Comparison of ENCODE assay signal across 8 cellular contexts in genomic region chr2:100262555-100263320, GRCh38. TPM values are rescaled to one million over a fixed set of nuclear protein-coding genes. Genes with fewer than 3 reads are reported as not detected.
A peak's percentile ranks its signal among the peaks of the same experiment; 100 is the strongest.
DNase-seq lines count a peak whose midpoint lies in the region; ATAC-seq, FAIRE-seq and TF ChIP-seq lines count a peak whose summit lies in the region.

No MANE protein-coding gene starts in this region.

- no peak overlapping the region for H3K27ac ChIP-seq in astrocyte (ENCODE audit: low read depth, low read length)
- no peak overlapping the region for H3K27ac ChIP-seq in gastrocnemius medialis

- peak; percentile 35 to 83 for ATAC-seq in gastrocnemius medialis
- no peak for ATAC-seq in GM21423 (IDR thresholded peaks at IDR 0.05; ENCODE audit: unreplicated experiment)

- H3K9ac ChIP-seq in astrocyte (ENCODE audit: low read length) = no peak overlapping the region

- no peaks in the 10 kb centered on the region for H4K20me1 ChIP-seq in astrocyte (ENCODE audit: insufficient read depth, low read length)

- peaks cover 3% of the 10 kb centered on the region for H3K4me1 Mint-ChIP-seq in astrocyte (ENCODE audit: low read depth, unreplicated experiment)

- H3K4me3 ChIP-seq in astrocyte (ENCODE audit: insufficient read depth, low read depth, low read length) (no peak overlapping the region), gastrocnemius medialis (no peak overlapping the region)

- no peak for FAIRE-seq in astrocyte (lab: Jason Lieb, UNC)

- H3K9me3 Mint-ChIP-seq in astrocyte (ENCODE audit: unreplicated experiment) = peaks cover under 1% of the 10 kb centered on the region

- intact Hi-C loops in gastrocnemius medialis (cut with DNase I; ENCODE audit: low total_unique reads) = loop anchor here (1.0 kb wide), 1 partner anchor 119 kb away; no protein-coding TSS in a partner anchor

- H3K36me3 Mint-ChIP-seq in astrocyte (ENCODE audit: low read depth, unreplicated experiment) = no peaks in the 10 kb centered on the region

- no peaks in the 10 kb centered on the region for H3K79me2 ChIP-seq in astrocyte (ENCODE audit: insufficient read depth, low read length)

- TF ChIP-seq POLR2A in gastrocnemius medialis (IDR thresholded peaks at IDR 0.05) = no peak

- peak overlapping the region; percentile 66 for H2AFZ ChIP-seq in astrocyte (ENCODE audit: low read depth, low read length)

- H3K9me3 ChIP-seq in astrocyte (ENCODE audit: insufficient read depth, low read depth, low read length) (no peaks in the 10 kb centered on the region), gastrocnemius medialis (no peaks in the 10 kb centered on the region)

- peaks cover 6% of the 10 kb centered on the region for H3K27me3 Mint-ChIP-seq in astrocyte (ENCODE audit: low read depth, unreplicated experiment)

- no peak overlapping the region for H3K27ac Mint-ChIP-seq in astrocyte (ENCODE audit: unreplicated experiment)

- DNase-seq in NCI-H510A treated with DMSO at 0.1 percent for 48 hours (lab: John Stamatoyannopoulos, UW) (peak; percentile 55), NCI-H510A (lab: John Stamatoyannopoulos, UW) (no peak), LHCN-M2 (ENCODE audit: low read depth) (peak; percentile 26), T-helper 2 cell (peak in 4 of 5 experiments; percentile 34 to 45 (median 40)), astrocyte (ENCODE audit: low read depth) (peak; percentile 34), hepatic stellate cell (ENCODE audit: low spot score) (peak; percentile 80), gastrocnemius medialis (peak; percentile 20 to 58)

- H3K27me3 ChIP-seq in astrocyte (ENCODE audit: insufficient read depth, low read length) (no peaks in the 10 kb centered on the region), gastrocnemius medialis (no peaks in the 10 kb centered on the region)

- peak overlapping the region; percentile 53 for H3K4me2 ChIP-seq in astrocyte (ENCODE audit: low read length)

- H3K4me1 ChIP-seq in astrocyte (ENCODE audit: insufficient read depth, low read length) (peaks cover 6% of the 10 kb centered on the region), gastrocnemius medialis (no peaks in the 10 kb centered on the region)

- H3K36me3 ChIP-seq in astrocyte (ENCODE audit: insufficient read depth, low read length) = no peaks in the 10 kb centered on the region
- H3K36me3 ChIP-seq in gastrocnemius medialis = no peaks in the 10 kb centered on the region

- TF ChIP-seq CTCF in astrocyte (IDR thresholded peaks at IDR 0.05; ENCODE audit: insufficient read depth, low read depth, low read length) (peak; percentile 98), gastrocnemius medialis (IDR thresholded peaks at IDR 0.05 in 4 of 5, conservative IDR thresholded peaks at IDR 0.05 in 1 of 5) (peak; percentile 86 to 97 (median 88))

- in situ Hi-C loops in gastrocnemius medialis (cut with MboI; ENCODE audit: low sequenced_read_pairs in 4 of 4) = loop anchor here in 2 of 4 donors (5.0 to 10.0 kb wide), 2 partner anchors 120 to 122 kb away; no protein-coding TSS in a partner anchor

- H3K4me3 Mint-ChIP-seq in astrocyte (ENCODE audit: unreplicated experiment) = no peak overlapping the region

RNA-seq across cellular contexts. Expression of gene LONRF2, which starts 59.6 kb away (rescaled TPM):
- total RNA-seq in LHCN-M2 (2014; rRNA removed) (not detected in 2 replicates), astrocyte (0.45 and 0.62 TPM in 2 replicates), gastrocnemius medialis (1 to 10 TPM; 5.0 to 8.8 (median 7.6) TPM)
- not detected for polyA plus RNA-seq in LHCN-M2 (2012)
